In genomic region chr15:45276851-45277250, GRCh38 we compare ENCODE assay signal across 8 cellular contexts. TPM values are rescaled to one million over a fixed set of nuclear protein-coding genes. Genes with fewer than 3 reads are reported as not detected.
A peak's percentile ranks its signal among the peaks of the same experiment; 100 is the strongest.
DNase-seq lines count a peak whose midpoint lies in the region; ATAC-seq, FAIRE-seq and TF ChIP-seq lines count a peak whose summit lies in the region.

No MANE protein-coding gene starts in this region.

- no peak overlapping the region for H3K27ac Mint-ChIP-seq in activated naive CD8-positive, alpha-beta T cell treated with anti-CD3 and anti-CD28 coated beads, Interleukin-2, amount 50 U/mL, for 24 hours

- no peaks in the 10 kb centered on the region for H3K36me3 Mint-ChIP-seq in activated naive CD8-positive, alpha-beta T cell treated with anti-CD3 and anti-CD28 coated beads, Interleukin-2, amount 50 U/mL, for 24 hours (ENCODE audit: low read depth)

- H3K4me3 Mint-ChIP-seq in activated naive CD8-positive, alpha-beta T cell treated with anti-CD3 and anti-CD28 coated beads, Interleukin-2, amount 50 U/mL, for 24 hours, result no peak overlapping the region

- H3K4me3 ChIP-seq in astrocyte of the cerebellum (ENCODE audit: low read depth, low read length) (no peak overlapping the region), right lobe of liver (no peak overlapping the region)

- ATAC-seq in right lobe of liver (peak; percentile 39 to 46 (median 41)), HG03460 (IDR thresholded peaks at IDR 0.05; ENCODE audit: unreplicated experiment) (no peak), GM19463 (IDR thresholded peaks at IDR 0.05; ENCODE audit: unreplicated experiment) (no peak)
- no peak for ATAC-seq in activated naive CD8-positive, alpha-beta T cell treated with anti-CD3 and anti-CD28 coated beads, Interleukin-2, amount 50 U/mL, for 24 hours

- H3K9me3 ChIP-seq in right lobe of liver, result no peaks in the 10 kb centered on the region

- no peaks in the 10 kb centered on the region for H3K27me3 Mint-ChIP-seq in activated naive CD8-positive, alpha-beta T cell treated with anti-CD3 and anti-CD28 coated beads, Interleukin-2, amount 50 U/mL, for 24 hours

- in situ Hi-C loops in astrocyte of the cerebellum (cut with HindIII; ENCODE audit: low sequenced_read_pairs), result no loop called here

- H3K36me3 ChIP-seq in right lobe of liver, result no peaks in the 10 kb centered on the region

- H3K27ac ChIP-seq in right lobe of liver, result no peak overlapping the region

- DNase-seq in NAMALWA (ENCODE audit: low spot score), result peak; percentile 64
- peak; percentile 4 for DNase-seq in astrocyte of the cerebellum (ENCODE audit: low read depth)
- no peak for DNase-seq in right lobe of liver
- DNase-seq in activated naive CD8-positive, alpha-beta T cell treated with anti-CD3 and anti-CD28 coated beads, Interleukin-2, amount 50 U/mL, for 24 hours, result no peak
- no peak for DNase-seq in NCI-H1417 treated with DMSO at 0.1 percent for 48 hours (lab: John Stamatoyannopoulos, UW)

- H3K4me1 Mint-ChIP-seq in activated naive CD8-positive, alpha-beta T cell treated with anti-CD3 and anti-CD28 coated beads, Interleukin-2, amount 50 U/mL, for 24 hours, result peaks cover 19% of the 10 kb centered on the region

- no peak for TF ChIP-seq POLR2A in right lobe of liver (IDR thresholded peaks at IDR 0.05)

- H3K27me3 ChIP-seq in right lobe of liver, result no peaks in the 10 kb centered on the region

- H3K9me3 Mint-ChIP-seq in activated naive CD8-positive, alpha-beta T cell treated with anti-CD3 and anti-CD28 coated beads, Interleukin-2, amount 50 U/mL, for 24 hours, result no peaks in the 10 kb centered on the region

- H3K4me1 ChIP-seq in right lobe of liver, result peaks cover 0 to 7% (median 2%) of the 10 kb centered on the region in 4 donors

- intact Hi-C loops in right lobe of liver (cut with DNase I), result no loop called here

- 0% methylated on average over 2 of the region's 2 CpGs for WGBS in right lobe of liver (ENCODE audit: insufficient coverage, low coverage, low lambda C conversion rate, missing lambda C conversion rate)

- TF ChIP-seq CTCF in astrocyte of the cerebellum (IDR thresholded peaks at IDR 0.05; ENCODE audit: low read depth, low read length, missing control alignments), result peak; percentile 47
- TF ChIP-seq CTCF in right lobe of liver (IDR thresholded peaks at IDR 0.05), result peak; percentile 47 to 66 (median 59)

- FAIRE-seq in G401.6 (lab: Jason Lieb, UNC), result peak; percentile 51

RNA-seq across cellular contexts. Expression of gene SLC28A2, which starts 24.8 kb away (rescaled TPM):
- total RNA-seq in right lobe of liver, result under 1 TPM in 4 of 6 experiments, not detected in 2; 0.04 to 0.81 (median 0.19) TPM

Comparison
In these comparisons a context has a peak if more than half of its experiments do, and no peak if none do; other contexts are left out.
1. DNase-seq: peak in NAMALWA (single experiment) and astrocyte of the cerebellum (single experiment); none in right lobe of liver (0 of 3), activated naive CD8-positive, alpha-beta T cell treated with anti-CD3 and anti-CD28 coated beads, Interleukin-2, amount 50 U/mL, for 24 hours (single experiment) and NCI-H1417 treated with DMSO at 0.1 percent for 48 hours (single experiment).
2. ATAC-seq: peak in right lobe of liver (4 of 4); none in activated naive CD8-positive, alpha-beta T cell treated with anti-CD3 and anti-CD28 coated beads, Interleukin-2, amount 50 U/mL, for 24 hours (single experiment), HG03460 (single experiment) and GM19463 (single experiment).